Comparison of ENCODE assay signal across 20 cellular contexts in the genomic region with DNA sequence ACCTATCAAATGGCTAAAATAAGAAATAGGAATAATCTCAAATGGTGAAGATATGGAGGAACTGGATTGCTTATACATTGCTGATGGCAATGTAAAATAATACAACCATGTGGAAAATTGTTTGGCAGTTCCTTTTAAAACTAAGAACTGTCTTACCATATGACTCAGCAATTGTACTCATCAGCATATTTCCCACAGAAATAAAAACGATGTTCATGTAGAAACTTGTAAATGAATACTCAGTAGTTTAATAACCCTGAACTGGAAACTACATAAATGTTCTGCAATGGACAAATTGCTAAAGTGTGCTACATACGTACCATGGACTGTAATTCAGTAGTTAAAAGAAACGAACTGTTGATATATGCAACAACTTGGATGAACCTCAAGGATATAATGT.
DNase-seq lines count a peak whose midpoint lies in the region; ATAC-seq and TF ChIP-seq lines count a peak whose summit lies in the region.
"Had no signal": no experiment of that assay in that cellular context is flagged by ENCODE, and none has a peak within 500 bp of the region (broad histone marks: within the 10 kb centered on the region; RNA-seq: fewer than 3 reads in every experiment).

No MANE protein-coding gene starts in this region.

- no peak overlapping the region for H3K4me3 Mint-ChIP-seq in CD4-positive, alpha-beta memory T cell
- H3K4me3 Mint-ChIP-seq: CD8-positive, alpha-beta memory T cell; naive B cell had no signal

- ATAC-seq in HG02678 (IDR thresholded peaks at IDR 0.05; ENCODE audit: unreplicated experiment): peak; percentile 39
- no peak for ATAC-seq in HG03378 (IDR thresholded peaks at IDR 0.05; ENCODE audit: unreplicated experiment)
- ATAC-seq: body of pancreas had no signal

- DNase-seq in EH (ENCODE audit: low read depth) (peak; percentile 8), MM.1S (no peak), fibroblast of gingiva (ENCODE audit: low read depth) (peak; percentile 10), activated T-cell treated with anti-CD3 and anti-CD28 coated beads for 4 hours (no peak), NCI-H82 treated with DMSO at 0.1 percent for 48 hours (lab: John Stamatoyannopoulos, UW; ENCODE audit: unreplicated experiment) (no peak)
- no peak for DNase-seq in CD4-positive, alpha-beta memory T cell
- DNase-seq: ACHN; activated CD4-positive, alpha-beta T cell treated with anti-CD3 and anti-CD28 coated beads for 1 hour; activated naive CD4-positive, alpha-beta T cell treated with anti-CD3 and anti-CD28 coated beads, Interleukin-2, amount 50 U/mL, for 16 hours; body of pancreas; CD8-positive, alpha-beta memory T cell; foreskin melanocyte; KG1; naive B cell; NCI-H1436 treated with DMSO at 0.1 percent for 48 hours; NCI-H345; stimulated activated naive CD8-positive, alpha-beta T cell treated with anti-CD3 and anti-CD28 coated beads, Interleukin-15, Interleukin-2, amounts not matched to agents 100 U/mL and 50 U/mL, for 24 hours; upper lobe of left lung had no signal

- H3F3A ChIP-seq in MM.1S (ENCODE audit: insufficient read depth, low read length): 0 out of 2 replicates have a peak, but pooled peaks cover 3% of the 10 kb centered on the region

- H3K27me3 ChIP-seq in MM.1S (replicated peaks; ENCODE audit: insufficient read depth, low read length): peaks cover 1% of the 10 kb centered on the region; the same call in 1 of the 2 replicates
- H3K27me3 ChIP-seq in CD4-positive, alpha-beta memory T cell (ENCODE audit: insufficient read depth, low read length): no peaks in the 10 kb centered on the region
- H3K27me3 ChIP-seq: body of pancreas, upper lobe of left lung had no signal

- no peaks in the 10 kb centered on the region for H4K20me1 ChIP-seq in MM.1S (ENCODE audit: insufficient read depth, low read length)

- no peaks in the 10 kb centered on the region for H3K27me3 Mint-ChIP-seq in CD4-positive, alpha-beta memory T cell
- H3K27me3 Mint-ChIP-seq: CD8-positive, alpha-beta memory T cell; naive B cell had no signal

- CTCF ChIA-PET in CD4-positive, alpha-beta memory T cell (lab: Charles Lee; ENCODE audit: partially characterized antibody): no interaction called here

- no peak overlapping the region for H3K27ac ChIP-seq in MM.1S (ENCODE audit: low read length)
- no peak overlapping the region for H3K27ac ChIP-seq in CD4-positive, alpha-beta memory T cell (ENCODE audit: low read depth, low read length)
- H3K27ac ChIP-seq: body of pancreas, upper lobe of left lung had no signal

- no peak overlapping the region for H3K4me3 ChIP-seq in MM.1S (ENCODE audit: low read length)
- H3K4me3 ChIP-seq in CD4-positive, alpha-beta memory T cell (ENCODE audit: low read length in 2 of 2): no peak overlapping the region
- H3K4me3 ChIP-seq: body of pancreas, upper lobe of left lung had no signal

- POLR2A ChIA-PET in CD4-positive, alpha-beta memory T cell (lab: Charles Lee; ENCODE audit: partially characterized antibody): no interaction called here

- H3K4me2 ChIP-seq in MM.1S (ENCODE audit: low read depth, low read length): peak overlapping the region; percentile 28; the same call in 1 of the 2 replicates

- H3K4me1 Mint-ChIP-seq in CD4-positive, alpha-beta memory T cell: no peaks in the 10 kb centered on the region
- H3K4me1 Mint-ChIP-seq: CD8-positive, alpha-beta memory T cell; naive B cell had no signal

- H3K27ac Mint-ChIP-seq in CD4-positive, alpha-beta memory T cell: no peak overlapping the region

- H3K36me3 Mint-ChIP-seq in CD4-positive, alpha-beta memory T cell: no peaks in the 10 kb centered on the region
- H3K36me3 Mint-ChIP-seq: CD8-positive, alpha-beta memory T cell; naive B cell had no signal

- intact Hi-C loops in CD4-positive, alpha-beta memory T cell (cut with micrococcal nuclease): no loop called here

- H3K79me2 ChIP-seq in MM.1S (ENCODE audit: low read length): no peaks in the 10 kb centered on the region

- no peak for TF ChIP-seq CTCF in MM.1S (IDR thresholded peaks at IDR 0.05; ENCODE audit: low read length)

- H3K9me3 ChIP-seq in MM.1S (replicated peaks; ENCODE audit: insufficient read depth, low read length): no peaks in the 10 kb centered on the region
- H3K9me3 ChIP-seq in CD4-positive, alpha-beta memory T cell (ENCODE audit: control insufficient read depth in 1 of 2, low read length in 2 of 2): no peaks in the 10 kb centered on the region
- H3K9me3 ChIP-seq: body of pancreas, upper lobe of left lung had no signal

- no peaks in the 10 kb centered on the region for H3K36me3 ChIP-seq in MM.1S (replicated peaks; ENCODE audit: insufficient read depth, low read length)
- no peaks in the 10 kb centered on the region for H3K36me3 ChIP-seq in CD4-positive, alpha-beta memory T cell (ENCODE audit: insufficient read depth, low read length)
- H3K36me3 ChIP-seq: upper lobe of left lung had no signal

- H2AFZ ChIP-seq in MM.1S (ENCODE audit: low read length): no peak overlapping the region

- no peaks in the 10 kb centered on the region for H3K9me2 ChIP-seq in MM.1S (replicated peaks; ENCODE audit: insufficient read depth, low read length)

- no peak overlapping the region for H3K9ac ChIP-seq in MM.1S (ENCODE audit: low read length)

- H3K9me3 Mint-ChIP-seq in CD4-positive, alpha-beta memory T cell: peaks cover 0 to 4% (median 1%) of the 10 kb centered on the region in 8 donors

- H3K4me1 ChIP-seq in MM.1S (ENCODE audit: low read length): peaks cover 15% of the 10 kb centered on the region
- no peaks in the 10 kb centered on the region for H3K4me1 ChIP-seq in CD4-positive, alpha-beta memory T cell (ENCODE audit: insufficient read depth, low read length)
- H3K4me1 ChIP-seq: body of pancreas, upper lobe of left lung had no signal

Comparison
In these comparisons a context has a peak if more than half of its experiments do, and no peak if none do; other contexts are left out.
1. DNase-seq: peak in EH (single experiment) and fibroblast of gingiva (single experiment); none in MM.1S (single experiment), activated T-cell treated with anti-CD3 and anti-CD28 coated beads for 4 hours (single experiment), NCI-H82 treated with DMSO at 0.1 percent for 48 hours (single experiment) and CD4-positive, alpha-beta memory T cell (0 of 5).